ENCODE assay signal across 7 cellular contexts in the genomic region with DNA sequence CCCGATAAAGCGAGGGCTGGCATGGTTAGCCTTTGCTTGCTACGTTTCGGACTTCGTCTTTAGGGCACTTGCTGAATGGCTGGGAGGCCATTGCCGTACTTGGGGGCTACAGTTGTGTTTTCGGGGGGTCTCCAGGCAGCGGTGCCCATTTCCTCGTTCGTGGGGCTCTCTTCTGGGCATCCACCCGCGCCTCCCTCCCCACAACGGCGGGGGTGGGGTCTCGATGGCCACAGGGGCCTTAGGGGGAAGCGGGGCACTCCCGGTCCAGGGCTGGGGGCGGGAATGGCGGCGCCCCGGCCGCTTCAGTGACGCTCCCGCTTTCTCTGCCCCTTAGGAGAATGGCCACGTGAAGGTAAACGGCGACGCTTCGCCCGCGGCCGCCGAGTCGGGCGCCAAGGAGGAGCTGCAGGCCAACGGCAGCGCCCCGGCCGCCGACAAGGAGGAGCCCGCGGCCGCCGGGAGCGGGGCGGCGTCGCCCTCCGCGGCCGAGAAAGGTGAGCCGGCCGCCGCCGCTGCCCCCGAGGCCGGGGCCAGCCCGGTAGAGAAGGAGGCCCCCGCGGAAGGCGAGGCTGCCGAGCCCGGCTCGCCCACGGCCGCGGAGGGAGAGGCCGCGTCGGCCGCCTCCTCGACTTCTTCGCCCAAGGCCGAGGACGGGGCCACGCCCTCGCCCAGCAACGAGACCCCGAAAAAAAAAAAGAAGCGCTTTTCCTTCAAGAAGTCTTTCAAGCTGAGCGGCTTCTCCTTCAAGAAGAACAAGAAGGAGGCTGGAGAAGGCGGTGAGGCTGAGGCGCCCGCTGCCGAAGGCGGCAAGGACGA. TPM values are rescaled to one million over a fixed set of nuclear protein-coding genes. Genes with fewer than 3 reads are reported as not detected.
A peak's percentile ranks its signal among the peaks of the same experiment; 100 is the strongest.
DNase-seq lines count a peak whose midpoint lies in the region; ATAC-seq and TF ChIP-seq lines count a peak whose summit lies in the region.

No MANE protein-coding gene starts in this region.

- peaks cover 0 to 3% (median 0%) of the 10 kb centered on the region in 4 donors for H3K27me3 ChIP-seq in liver (ENCODE audit: control insufficient read depth in 4 of 4, insufficient read depth in 4 of 4, low read length in 3 of 4)

- TF ChIP-seq CTCF in liver (IDR thresholded peaks at IDR 0.05; ENCODE audit: low read depth, low read length, missing input control): no peak

- peak overlapping the region; percentile 40 to 70 (median 51) for H3K4me3 ChIP-seq in liver (ENCODE audit: low read depth in 1 of 3, low read length in 3 of 3)

- no peak for TF ChIP-seq RAD21 in liver (IDR thresholded peaks at IDR 0.05)

- peaks cover 12 to 40% (median 28%) of the 10 kb centered on the region in 4 donors for H3K4me1 ChIP-seq in liver (ENCODE audit: control insufficient read depth in 4 of 4, insufficient read depth in 4 of 4, low read length in 3 of 4)

- WGBS in liver: 8% methylated on average over 87 of the region's 87 CpGs

- H3K27ac ChIP-seq in liver (ENCODE audit: low read depth in 1 of 2, low read length in 2 of 2) (peak overlapping the region; percentile 61 to 74), substantia nigra (ENCODE audit: low read depth, low read length, poor library complexity, severe bottlenecking) (peak overlapping the region; percentile 89)

- peak; percentile 2 for ATAC-seq in GM18502 (IDR thresholded peaks at IDR 0.05; ENCODE audit: poor library complexity, unreplicated experiment)

- DNase-seq in NCI-H1105 treated with DMSO at 0.1 percent for 48 hours (lab: John Stamatoyannopoulos, UW) (peak; percentile 37), dermis blood vessel endothelial cell (peak; percentile 61), substantia nigra (lab: John Stamatoyannopoulos, UW) (peak in 28 of 49 donors; percentile 9 to 72 (median 42))
- DNase-seq in activated CD4-positive, CD25-positive, alpha-beta regulatory T cell (lab: John Stamatoyannopoulos, UW): no peak
- DNase-seq in activated CD4-positive, alpha-beta T cell treated with anti-CD3 and anti-CD28 coated beads, Interleukin-2, amount 50 U/mL, for 48 hours: no peak

- no peaks in the 10 kb centered on the region for H3K9me3 ChIP-seq in liver (ENCODE audit: control insufficient read depth in 4 of 4, low read length in 3 of 4)

- no peaks in the 10 kb centered on the region for H3K36me3 ChIP-seq in liver (ENCODE audit: control insufficient read depth in 4 of 4, insufficient read depth in 3 of 4, low read depth in 1 of 4, low read length in 3 of 4)

- H3K9ac ChIP-seq in liver (ENCODE audit: low read depth in 1 of 2, low read length in 2 of 2): peak overlapping the region; percentile 10 to 24

TF ChIP-seq in liver, 16 proteins besides CTCF, POLR2A, EP300 and RAD21:
- TF ChIP-seq SP1 (IDR thresholded peaks at IDR 0.05) (no peak), TAF1 (conservative IDR thresholded peaks at IDR 0.05) (no peak), HNF4A (conservative IDR thresholded peaks at IDR 0.05) (no peak), JUND (IDR thresholded peaks at IDR 0.05) (no peak), REST (IDR thresholded peaks at IDR 0.05) (no peak), HNF4G (IDR thresholded peaks at IDR 0.05) (no peak), RXRA (IDR thresholded peaks at IDR 0.05) (no peak), MAX (IDR thresholded peaks at IDR 0.05) (no peak), GABPA (IDR thresholded peaks at IDR 0.05 in 1 of 2, conservative IDR thresholded peaks at IDR 0.05 in 1 of 2) (no peak), FOXA1 (IDR thresholded peaks at IDR 0.05) (no peak), FOXA2 (IDR thresholded peaks at IDR 0.05) (no peak), EGR1 (IDR thresholded peaks at IDR 0.05; ENCODE audit: low read depth in 2 of 2) (no peak), ZBTB33 (IDR thresholded peaks at IDR 0.05) (no peak), YY1 (IDR thresholded peaks at IDR 0.05) (no peak), NR2F2 (IDR thresholded peaks at IDR 0.05) (no peak)
- TF ChIP-seq, protein P1, sequence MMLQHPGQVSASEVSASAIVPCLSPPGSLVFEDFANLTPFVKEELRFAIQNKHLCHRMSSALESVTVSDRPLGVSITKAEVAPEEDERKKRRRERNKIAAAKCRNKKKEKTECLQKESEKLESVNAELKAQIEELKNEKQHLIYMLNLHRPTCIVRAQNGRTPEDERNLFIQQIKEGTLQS (IDR thresholded peaks at IDR 0.05): no peak

RNA-seq across cellular contexts. Expression of gene MARCKS, which starts 2.4 kb away (rescaled TPM):
- total RNA-seq in dermis blood vessel endothelial cell (311 and 333 TPM in 2 replicates), liver (10 to 100 TPM in 1 of 2 donors, 1 to 10 TPM in 1; 3.6 to 31.6 TPM)
- polyA plus RNA-seq in liver: 1 to 10 TPM; 5.1 to 6.6 TPM

Comparison
In these comparisons a context has a peak if more than half of its experiments do, and no peak if none do; other contexts are left out.
1. DNase-seq: peak in NCI-H1105 treated with DMSO at 0.1 percent for 48 hours (single experiment), dermis blood vessel endothelial cell (single experiment) and substantia nigra (28 of 49); none in activated CD4-positive, CD25-positive, alpha-beta regulatory T cell (0 of 4) and activated CD4-positive, alpha-beta T cell treated with anti-CD3 and anti-CD28 coated beads, Interleukin-2, amount 50 U/mL, for 48 hours (0 of 2).